Comparison of ENCODE assay signal across 8 cellular contexts in genomic region chr12:56119361-56119796, GRCh38. TPM values are rescaled to one million over a fixed set of nuclear protein-coding genes. Genes with fewer than 3 reads are reported as not detected.
DNase-seq lines count a peak whose midpoint lies in the region; ATAC-seq and TF ChIP-seq lines count a peak whose summit lies in the region.

No MANE protein-coding gene starts in this region.

- H3K4me3 Mint-ChIP-seq in natural killer cell = peak overlapping the region; percentile 98

- peaks cover 6% of the 10 kb centered on the region for H3K9me3 ChIP-seq in KOPT-K1 (ENCODE audit: insufficient read depth, low read length, poor library complexity, severe bottlenecking)
- no peaks in the 10 kb centered on the region for H3K9me3 ChIP-seq in Panc1 (ENCODE audit: control insufficient read depth, insufficient read depth, low read depth, low read length)
- H3K9me3 ChIP-seq in testis = no peaks in the 10 kb centered on the region

- POLR2A ChIA-PET in Panc1 (lab: Charles Lee) = interaction anchor here (1.1 kb wide), 1 partner anchor 15 kb away, joined by 4 read pairs; no protein-coding TSS in a partner anchor

- H3K4me1 Mint-ChIP-seq in natural killer cell = peaks cover 33 to 42% of the 10 kb centered on the region in 2 donors

- peaks cover 27% of the 10 kb centered on the region for H3K4me1 ChIP-seq in Panc1 (ENCODE audit: control insufficient read depth, insufficient read depth, low read length)
- H3K4me1 ChIP-seq in testis = peaks cover 19% of the 10 kb centered on the region

- H3K9me3 Mint-ChIP-seq in natural killer cell = no peaks in the 10 kb centered on the region

- H3K27me3 Mint-ChIP-seq in natural killer cell (ENCODE audit: low read depth in 2 of 2) = no peaks in the 10 kb centered on the region

- 0% methylated on average over 2 of the region's 2 CpGs for WGBS in testis, 2 donors

- intact Hi-C loops in Panc1 (cut with micrococcal nuclease; ENCODE audit: unreplicated experiment) = loop anchor here (1.0 to 10.0 kb wide), 3 partner anchors 38 to 75 kb away; partner anchors contain the start of genes MYL6, RPS26 and SMARCC2
- intact Hi-C loops in natural killer cell (cut with micrococcal nuclease) = loop anchor here (2.0 to 5.0 kb wide), 5 partner anchors 69 to 345 kb away; partner anchors contain the start of genes ANKRD52, CS, RPS26 and SMARCC2
- intact Hi-C loops in testis (cut with DNase I; ENCODE audit: low total_unique reads) = loop anchor here (2.0 kb wide), 1 partner anchor 69 kb away; the partner anchor contains the start of gene SMARCC2

- H3K27ac ChIP-seq in KOPT-K1 (ENCODE audit: low read depth, low read length, poor library complexity, severe bottlenecking) (peak overlapping the region; percentile 64), Panc1 (ENCODE audit: low read length) (peak overlapping the region; percentile 82), testis (peak overlapping the region; percentile 68 to 95)

- H3K36me3 ChIP-seq in KOPT-K1 (ENCODE audit: insufficient read depth, low read length) (peaks cover 29% of the 10 kb centered on the region), Panc1 (ENCODE audit: control insufficient read depth, insufficient read depth, low read length) (peaks cover 8% of the 10 kb centered on the region; the same call in 1 of the 2 replicates), testis (ENCODE audit: low read depth, missing control alignments) (no peaks in the 10 kb centered on the region)

- H3K4me3 ChIP-seq in Panc1 (ENCODE audit: low read depth in 2 of 2, low read length in 2 of 2) (peak overlapping the region; percentile 69 to 100), fibroblast of the aortic adventitia (ENCODE audit: low read depth, low read length) (peak overlapping the region; percentile 90), testis (no peak overlapping the region)

- peak; percentile 36 for DNase-seq in DMS 273 treated with DMSO at 0.1 percent for 48 hours (lab: John Stamatoyannopoulos, UW)
- DNase-seq in Panc1 (ENCODE audit: low read depth, low spot score) = no peak
- DNase-seq in activated effector memory CD4-positive, alpha-beta T cell treated with Interleukin-2 at 50 U/mL for 16 hours = peak; percentile 37
- peak; percentile 96 for DNase-seq in fibroblast of the aortic adventitia (ENCODE audit: low read depth)
- DNase-seq in natural killer cell = no peak
- peak; percentile 81 for DNase-seq in testis

- no peak for TF ChIP-seq POLR2A in testis (IDR thresholded peaks at IDR 0.05)

- in situ Hi-C loops in Panc1 (cut with HindIII; ENCODE audit: low pct_unique_long_range_greater_than_20kb, low sequenced_read_pairs) = no loop called here

- peak overlapping the region; percentile 95 to 99 for H3K27ac Mint-ChIP-seq in natural killer cell

- CTCF ChIA-PET in Panc1 (lab: Charles Lee) = interaction anchor here (0.6 to 1.4 kb wide), 2 partner anchors 43 to 70 kb away, joined by 4 to 8 read pairs; partner anchors contain the start of gene SMARCC2

- peak; percentile 92 for TF ChIP-seq CTCF in Panc1 (IDR thresholded peaks at IDR 0.05)
- TF ChIP-seq CTCF in fibroblast of the aortic adventitia (IDR thresholded peaks at IDR 0.05; ENCODE audit: insufficient read depth, low read length) = peak; percentile 85
- peak; percentile 69 for TF ChIP-seq CTCF in natural killer cell (IDR thresholded peaks at IDR 0.05)
- peak; percentile 68 to 94 (median 89) for TF ChIP-seq CTCF in testis (IDR thresholded peaks at IDR 0.05)

- ATAC-seq in Panc1 = peak; percentile 32
- no peak for ATAC-seq in natural killer cell
- ATAC-seq in HG03442 (IDR thresholded peaks at IDR 0.05; ENCODE audit: unreplicated experiment) = no peak

- no peaks in the 10 kb centered on the region for H3K36me3 Mint-ChIP-seq in natural killer cell

- H3K27me3 ChIP-seq in Panc1 (ENCODE audit: control insufficient read depth, insufficient read depth, low read length) (no peaks in the 10 kb centered on the region), testis (no peaks in the 10 kb centered on the region)

- BruUV-seq in Panc1 (replicated peaks; lab: Mats Ljungman, UMichigan) = no TSS peak

RNA-seq across cellular contexts. Expression of gene ZC3H10, which starts 1.3 kb away (rescaled TPM):
- total RNA-seq in Panc1 (2021; ENCODE audit: unreplicated experiment) (6.0 TPM), fibroblast of the aortic adventitia (ENCODE audit: low replicate concordance) (5.9 and 7.3 TPM in 2 replicates), natural killer cell (10 to 100 TPM; 12.0 to 24.3 (median 16.2) TPM), testis (10 to 100 TPM; 16.2 to 20.6 TPM)
- 5.0 TPM for polyA plus RNA-seq in Panc1 (2012; ENCODE audit: insufficient read length)
- 12.4 TPM for polyA plus RNA-seq in testis (ENCODE audit: insufficient read depth, low read depth, low replicate concordance)

RNA-seq across cellular contexts. Expression of gene RPL41, which starts 2.9 kb away (rescaled TPM):
- total RNA-seq in Panc1 (2021; ENCODE audit: unreplicated experiment) (2,264 TPM), fibroblast of the aortic adventitia (ENCODE audit: low replicate concordance) (2,772 and 12,570 TPM in 2 replicates), natural killer cell (1,000 to 10,000 TPM; 2,342 to 3,083 (median 3,009) TPM), testis (1,000 to 10,000 TPM; 1,066 to 1,985 TPM)
- polyA plus RNA-seq in Panc1 (2012; ENCODE audit: insufficient read length) = 5,429 TPM
- 2,323 TPM for polyA plus RNA-seq in testis (ENCODE audit: insufficient read depth, low read depth, low replicate concordance)

RNA-seq across cellular contexts. Expression of gene ESYT1, which starts 8.7 kb away (rescaled TPM):
- total RNA-seq in Panc1 (2021; ENCODE audit: unreplicated experiment) (152 TPM), fibroblast of the aortic adventitia (ENCODE audit: low replicate concordance) (207 and 267 TPM in 2 replicates), natural killer cell (100 to 1,000 TPM; 198 to 215 (median 199) TPM), testis (10 to 100 TPM; 72.0 to 99.8 TPM)
- polyA plus RNA-seq in Panc1 (2012; ENCODE audit: insufficient read length) = 100 TPM
- 50.8 TPM for polyA plus RNA-seq in testis (ENCODE audit: insufficient read depth, low read depth, low replicate concordance)

RNA-seq across cellular contexts. Expression of gene PA2G4, which starts 15.0 kb away (rescaled TPM):
- 175 TPM for total RNA-seq in Panc1 (2021; ENCODE audit: unreplicated experiment)
- polyA plus RNA-seq in Panc1 (2012; ENCODE audit: insufficient read length) = 159 TPM
- total RNA-seq in fibroblast of the aortic adventitia (ENCODE audit: low replicate concordance) = 102 and 141 TPM in 2 replicates
- 10 to 100 TPM; 78.5 to 86.4 (median 79.7) TPM for total RNA-seq in natural killer cell
- total RNA-seq in testis = 10 to 100 TPM; 61.0 to 81.4 TPM
- polyA plus RNA-seq in testis (ENCODE audit: insufficient read depth, low read depth, low replicate concordance) = 190 TPM

RNA-seq across cellular contexts. Expression of gene MYL6B, which starts 33.0 kb away (rescaled TPM):
- total RNA-seq in Panc1 (2021; ENCODE audit: unreplicated experiment) = 66.5 TPM
- polyA plus RNA-seq in Panc1 (2012; ENCODE audit: insufficient read length) = 236 TPM
- 74.2 and 125 TPM in 2 replicates for total RNA-seq in fibroblast of the aortic adventitia (ENCODE audit: low replicate concordance)
- total RNA-seq in natural killer cell = 1 to 10 TPM; 6.7 to 8.9 (median 7.4) TPM
- 100 to 1,000 TPM; 229 to 428 TPM for total RNA-seq in testis
- polyA plus RNA-seq in testis (ENCODE audit: insufficient read depth, low read depth, low replicate concordance) = 480 TPM

Comparison
In these comparisons a context has a peak if more than half of its experiments do, and no peak if none do; other contexts are left out.
1. DNase-seq: peak in DMS 273 treated with DMSO at 0.1 percent for 48 hours (single experiment), activated effector memory CD4-positive, alpha-beta T cell treated with Interleukin-2 at 50 U/mL for 16 hours (single experiment), fibroblast of the aortic adventitia (single experiment) and testis (single experiment); none in Panc1 (single experiment) and natural killer cell (single experiment).
2. H3K4me3 ChIP-seq: peak in Panc1 (2 of 2) and fibroblast of the aortic adventitia (single experiment); none in testis (0 of 2).
3. Peak in every context shown above with its lines, with median percentiles within 50 percentile points of each other: H3K27ac ChIP-seq and CTCF ChIP-seq.